9 cellular contexts compared by ENCODE assay signal in genomic region chr12:69639400-69640016, GRCh38. TPM values are rescaled to one million over a fixed set of nuclear protein-coding genes. Genes with fewer than 3 reads are reported as not detected.
DNase-seq lines count a peak whose midpoint lies in the region; ATAC-seq, FAIRE-seq and TF ChIP-seq lines count a peak whose summit lies in the region.
"Had no signal": no experiment of that assay in that cellular context is flagged by ENCODE, and none has a peak within 500 bp of the region (broad histone marks: within the 10 kb centered on the region; RNA-seq: fewer than 3 reads in every experiment).

No MANE protein-coding gene starts in this region.

- WGBS in pancreas, 2 donors, result 19 to 20% methylated on average over 12 of the region's 12 CpGs

- H3K9me3 ChIP-seq in Peyer's patch (no peaks in the 10 kb centered on the region), pancreas (no peaks in the 10 kb centered on the region)

- TF ChIP-seq POLR2A in Peyer's patch (IDR thresholded peaks at IDR 0.05), result no peak

- DNase-seq in DMS153 treated with DMSO at 0.1 percent for 48 hours (lab: John Stamatoyannopoulos, UW; ENCODE audit: unreplicated experiment), result peak; percentile 21
- DNase-seq in HK-2 (ENCODE audit: unreplicated experiment), result peak; percentile 57
- peak; percentile 35 to 80 (median 74) for DNase-seq in Peyer's patch
- DNase-seq in activated T-helper 1 cell treated with Interleukin-2 at 50 U/mL for 16 hours (ENCODE audit: low read depth), result peak; percentile 26
- peak; percentile 52 for DNase-seq in fibroblast of the conjunctiva (ENCODE audit: low read depth)
- peak; percentile 35 to 83 (median 70) for DNase-seq in pancreas
- no peak for DNase-seq in type B pancreatic cell (ENCODE audit: extremely low spot score, unreplicated experiment)

- H3K27ac Mint-ChIP-seq in type B pancreatic cell, result no peak overlapping the region

- H3K36me3 Mint-ChIP-seq in type B pancreatic cell, result no peaks in the 10 kb centered on the region

- peak; percentile 40 to 86 (median 68) for TF ChIP-seq CTCF in Peyer's patch (IDR thresholded peaks at IDR 0.05)
- peak; percentile 65 to 82 (median 72) for TF ChIP-seq CTCF in pancreas (IDR thresholded peaks at IDR 0.05)
- TF ChIP-seq CTCF in type B pancreatic cell (conservative IDR thresholded peaks at IDR 0.05), result peak; percentile 93

- H3K4me3 Mint-ChIP-seq in type B pancreatic cell, result no peak overlapping the region

- intact Hi-C loops in pancreas (cut with DNase I), result no loop called here

- H3K4me3 ChIP-seq in Peyer's patch, result no peak overlapping the region
- H3K4me3 ChIP-seq in pancreas, result no peak overlapping the region

- H3K4me1 Mint-ChIP-seq in type B pancreatic cell (ENCODE audit: unreplicated experiment), result no peaks in the 10 kb centered on the region

- peak; percentile 94 for ATAC-seq in GM19467 (IDR thresholded peaks at IDR 0.05; ENCODE audit: unreplicated experiment)
- ATAC-seq in pancreas, result peak; percentile 85 to 98 (median 97)

- no peak overlapping the region for H3K27ac ChIP-seq in Peyer's patch
- no peak overlapping the region for H3K27ac ChIP-seq in pancreas
- H3K27ac ChIP-seq: epithelial cell of prostate had no signal

- no peaks in the 10 kb centered on the region for H3K36me3 ChIP-seq in Peyer's patch
- H3K36me3 ChIP-seq in pancreas, result no peaks in the 10 kb centered on the region

- no peaks in the 10 kb centered on the region for H3K4me1 ChIP-seq in Peyer's patch
- no peaks in the 10 kb centered on the region for H3K4me1 ChIP-seq in pancreas

- no peaks in the 10 kb centered on the region for H3K27me3 Mint-ChIP-seq in type B pancreatic cell

- no peaks in the 10 kb centered on the region for H3K9me3 Mint-ChIP-seq in type B pancreatic cell

- FAIRE-seq in pancreas (lab: Jason Lieb, UNC), result no peak

- H3K27me3 ChIP-seq in Peyer's patch (no peaks in the 10 kb centered on the region), pancreas (no peaks in the 10 kb centered on the region)

RNA-seq across cellular contexts. Expression of gene LRRC10, which starts 28.8 kb away (rescaled TPM):
- total RNA-seq in Peyer's patch (not detected), pancreas (not detected), type B pancreatic cell (ENCODE audit: low replicate concordance) (not detected in 2 replicates)
- polyA plus RNA-seq in pancreas, result not detected

RNA-seq across cellular contexts. Expression of gene CCT2, which starts 54.2 kb away (rescaled TPM):
- 10 to 100 TPM; 37.7 to 82.5 (median 59.4) TPM for total RNA-seq in Peyer's patch
- total RNA-seq in pancreas, result 10 to 100 TPM; 41.6 to 69.1 (median 63.7) TPM
- 10 to 100 TPM; 43.5 to 60.0 TPM for polyA plus RNA-seq in pancreas
- 191 and 260 TPM in 2 replicates for total RNA-seq in type B pancreatic cell (ENCODE audit: low replicate concordance)

RNA-seq across cellular contexts. Expression of gene BEST3, which starts 59.6 kb away (rescaled TPM):
- total RNA-seq in Peyer's patch (under 1 TPM in 1 of 4 donors, not detected in 3; 0.35 TPM), pancreas (1 to 10 TPM in 2 of 6 donors, under 1 TPM in 2, not detected in 2; 0.12 to 1.6 (median 0.91) TPM), type B pancreatic cell (ENCODE audit: low replicate concordance) (0.14 and 0.77 TPM in 2 replicates)
- polyA plus RNA-seq in pancreas, result 1 to 10 TPM; 1.0 to 2.8 TPM
